Comparison of ENCODE assay signal across 2 cellular contexts in the genomic region with DNA sequence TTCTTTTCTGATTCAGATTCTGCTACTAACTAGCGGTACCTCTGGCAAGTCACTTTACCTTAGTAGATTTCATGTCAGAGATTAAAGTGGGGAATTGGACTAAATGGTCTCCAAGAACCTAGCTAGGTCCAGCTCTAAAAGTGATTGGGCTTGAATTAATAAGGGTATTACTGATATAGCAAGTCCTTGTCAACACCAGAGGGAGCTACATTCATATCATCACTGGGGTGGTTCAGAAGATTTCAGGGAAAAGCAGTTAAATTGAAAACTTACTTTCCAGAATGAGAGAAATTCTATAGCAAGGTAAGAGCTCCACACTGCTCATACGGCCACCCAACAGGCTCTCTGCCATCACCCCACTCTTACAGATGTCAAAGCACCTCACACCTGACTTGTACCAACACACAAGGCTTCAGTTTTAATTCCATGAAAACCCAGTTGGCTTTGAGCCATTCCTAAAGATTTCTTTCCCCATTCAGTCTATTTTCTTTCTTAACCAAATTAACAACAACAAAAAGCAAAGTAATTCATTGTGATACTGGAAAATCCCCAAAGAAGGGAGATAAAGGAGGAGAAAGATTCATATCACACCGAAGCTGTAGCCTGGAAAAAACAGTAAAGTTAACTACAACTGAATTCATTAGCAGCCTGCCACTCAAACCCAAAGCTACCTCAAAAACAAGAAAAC.
A peak's percentile ranks its signal among the peaks of the same experiment; 100 is the strongest.
TF ChIP-seq lines count a peak whose summit lies in the region.

No MANE protein-coding gene starts in this region.

TF ChIP-seq in K562, 482 proteins besides CTCF, POLR2A, EP300 and RAD21 (continued from another document and continues in another):
- TF ChIP-seq, protein P1, sequence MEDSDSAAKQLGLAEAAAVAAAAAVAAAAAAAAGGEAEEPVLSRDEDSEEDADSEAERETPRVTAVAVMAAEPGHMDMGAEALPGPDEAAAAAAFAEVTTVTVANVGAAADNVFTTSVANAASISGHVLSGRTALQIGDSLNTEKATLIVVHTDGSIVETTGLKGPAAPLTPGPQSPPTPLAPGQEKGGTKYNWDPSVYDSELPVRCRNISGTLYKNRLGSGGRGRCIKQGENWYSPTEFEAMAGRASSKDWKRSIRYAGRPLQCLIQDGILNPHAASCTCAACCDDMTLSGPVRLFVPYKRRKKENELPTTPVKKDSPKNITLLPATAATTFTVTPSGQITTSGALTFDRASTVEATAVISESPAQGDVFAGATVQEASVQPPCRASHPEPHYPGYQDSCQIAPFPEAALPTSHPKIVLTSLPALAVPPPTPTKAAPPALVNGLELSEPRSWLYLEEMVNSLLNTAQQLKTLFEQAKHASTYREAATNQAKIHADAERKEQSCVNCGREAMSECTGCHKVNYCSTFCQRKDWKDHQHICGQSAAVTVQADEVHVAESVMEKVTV (CRISPR knock-in tag; IDR thresholded peaks at IDR 0.05), result peak; percentile 65
- TF ChIP-seq BCL6 (CRISPR knock-in tag; IDR thresholded peaks at IDR 0.05), result no peak
- TF ChIP-seq PPARD (CRISPR knock-in tag; IDR thresholded peaks at IDR 0.05), result no peak
- no peak for TF ChIP-seq C11orf30 (IDR thresholded peaks at IDR 0.05; ENCODE audit: low read depth)
- TF ChIP-seq NFIC (IDR thresholded peaks at IDR 0.05), result peak; percentile 50
- TF ChIP-seq, protein P2, sequence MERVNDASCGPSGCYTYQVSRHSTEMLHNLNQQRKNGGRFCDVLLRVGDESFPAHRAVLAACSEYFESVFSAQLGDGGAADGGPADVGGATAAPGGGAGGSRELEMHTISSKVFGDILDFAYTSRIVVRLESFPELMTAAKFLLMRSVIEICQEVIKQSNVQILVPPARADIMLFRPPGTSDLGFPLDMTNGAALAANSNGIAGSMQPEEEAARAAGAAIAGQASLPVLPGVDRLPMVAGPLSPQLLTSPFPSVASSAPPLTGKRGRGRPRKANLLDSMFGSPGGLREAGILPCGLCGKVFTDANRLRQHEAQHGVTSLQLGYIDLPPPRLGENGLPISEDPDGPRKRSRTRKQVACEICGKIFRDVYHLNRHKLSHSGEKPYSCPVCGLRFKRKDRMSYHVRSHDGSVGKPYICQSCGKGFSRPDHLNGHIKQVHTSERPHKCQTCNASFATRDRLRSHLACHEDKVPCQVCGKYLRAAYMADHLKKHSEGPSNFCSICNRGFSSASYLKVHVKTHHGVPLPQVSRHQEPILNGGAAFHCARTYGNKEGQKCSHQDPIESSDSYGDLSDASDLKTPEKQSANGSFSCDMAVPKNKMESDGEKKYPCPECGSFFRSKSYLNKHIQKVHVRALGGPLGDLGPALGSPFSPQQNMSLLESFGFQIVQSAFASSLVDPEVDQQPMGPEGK (CRISPR knock-in tag; IDR thresholded peaks at IDR 0.05; ENCODE audit: borderline replicate concordance), result no peak
- TF ChIP-seq SMC3 (conservative IDR thresholded peaks at IDR 0.05; ENCODE audit: insufficient read depth, low read depth, low read length), result peak; percentile 73
- TF ChIP-seq, protein P3, sequence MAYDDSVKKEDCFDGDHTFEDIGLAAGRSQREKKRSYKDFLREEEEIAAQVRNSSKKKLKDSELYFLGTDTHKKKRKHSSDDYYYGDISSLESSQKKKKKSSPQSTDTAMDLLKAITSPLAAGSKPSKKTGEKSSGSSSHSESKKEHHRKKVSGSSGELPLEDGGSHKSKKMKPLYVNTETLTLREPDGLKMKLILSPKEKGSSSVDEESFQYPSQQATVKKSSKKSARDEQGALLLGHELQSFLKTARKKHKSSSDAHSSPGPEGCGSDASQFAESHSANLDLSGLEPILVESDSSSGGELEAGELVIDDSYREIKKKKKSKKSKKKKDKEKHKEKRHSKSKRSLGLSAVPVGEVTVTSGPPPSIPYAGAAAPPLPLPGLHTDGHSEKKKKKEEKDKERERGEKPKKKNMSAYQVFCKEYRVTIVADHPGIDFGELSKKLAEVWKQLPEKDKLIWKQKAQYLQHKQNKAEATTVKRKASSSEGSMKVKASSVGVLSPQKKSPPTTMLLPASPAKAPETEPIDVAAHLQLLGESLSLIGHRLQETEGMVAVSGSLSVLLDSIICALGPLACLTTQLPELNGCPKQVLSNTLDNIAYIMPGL (CRISPR knock-in tag; IDR thresholded peaks at IDR 0.05), result no peak
- TF ChIP-seq GATA2 (CRISPR knock-in tag; IDR thresholded peaks at IDR 0.05), result no peak
- peak; percentile 23; the same call in 1 of the 2 replicates for TF ChIP-seq ZNF384 (IDR thresholded peaks at IDR 0.05; ENCODE audit: low read depth, low read length)
- no peak for TF ChIP-seq NELFE (IDR thresholded peaks at IDR 0.05; ENCODE audit: insufficient read depth, insufficient read length)
- TF ChIP-seq KAT8 (IDR thresholded peaks at IDR 0.05; ENCODE audit: low read depth), result no peak
- TF ChIP-seq, protein P4, sequence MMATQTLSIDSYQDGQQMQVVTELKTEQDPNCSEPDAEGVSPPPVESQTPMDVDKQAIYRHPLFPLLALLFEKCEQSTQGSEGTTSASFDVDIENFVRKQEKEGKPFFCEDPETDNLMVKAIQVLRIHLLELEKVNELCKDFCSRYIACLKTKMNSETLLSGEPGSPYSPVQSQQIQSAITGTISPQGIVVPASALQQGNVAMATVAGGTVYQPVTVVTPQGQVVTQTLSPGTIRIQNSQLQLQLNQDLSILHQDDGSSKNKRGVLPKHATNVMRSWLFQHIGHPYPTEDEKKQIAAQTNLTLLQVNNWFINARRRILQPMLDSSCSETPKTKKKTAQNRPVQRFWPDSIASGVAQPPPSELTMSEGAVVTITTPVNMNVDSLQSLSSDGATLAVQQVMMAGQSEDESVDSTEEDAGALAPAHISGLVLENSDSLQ (IDR thresholded peaks at IDR 0.05), result peak; percentile 87
- no peak for TF ChIP-seq ZNF445 (CRISPR knock-in tag; IDR thresholded peaks at IDR 0.05; ENCODE audit: low read depth)
- no peak for TF ChIP-seq CC2D1A (IDR thresholded peaks at IDR 0.05)
- no peak for TF ChIP-seq LCOR (CRISPR knock-in tag; IDR thresholded peaks at IDR 0.05)
- no peak for TF ChIP-seq FOXM1 (IDR thresholded peaks at IDR 0.05; ENCODE audit: low read depth)
- TF ChIP-seq FOXM1 (CRISPR knock-in tag; IDR thresholded peaks at IDR 0.05; ENCODE audit: low read depth), result no peak
- TF ChIP-seq ZNF57 (CRISPR knock-in tag; IDR thresholded peaks at IDR 0.05), result no peak
- TF ChIP-seq, protein P5, sequence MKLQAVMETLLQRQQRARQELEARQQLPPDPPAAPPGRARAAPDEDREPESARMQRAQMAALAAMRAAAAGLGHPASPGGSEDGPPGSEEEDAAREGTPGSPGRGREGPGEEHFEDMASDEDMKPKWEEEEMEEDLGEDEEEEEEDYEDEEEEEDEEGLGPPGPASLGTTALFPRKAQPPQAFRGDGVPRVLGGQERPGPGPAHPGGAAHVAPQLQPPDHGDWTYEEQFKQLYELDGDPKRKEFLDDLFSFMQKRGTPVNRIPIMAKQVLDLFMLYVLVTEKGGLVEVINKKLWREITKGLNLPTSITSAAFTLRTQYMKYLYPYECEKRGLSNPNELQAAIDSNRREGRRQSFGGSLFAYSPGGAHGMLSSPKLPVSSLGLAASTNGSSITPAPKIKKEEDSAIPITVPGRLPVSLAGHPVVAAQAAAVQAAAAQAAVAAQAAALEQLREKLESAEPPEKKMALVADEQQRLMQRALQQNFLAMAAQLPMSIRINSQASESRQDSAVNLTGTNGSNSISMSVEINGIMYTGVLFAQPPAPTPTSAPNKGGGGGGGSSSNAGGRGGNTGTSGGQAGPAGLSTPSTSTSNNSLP (IDR thresholded peaks at IDR 0.05; ENCODE audit: borderline replicate concordance, low read depth, low read length), result peak; percentile 95
- 0 out of 2 replicates have a peak, but pooled peaks have one; percentile 12 for TF ChIP-seq CXXC5 (CRISPR knock-in tag; IDR thresholded peaks at IDR 0.05)
- TF ChIP-seq, protein P6, sequence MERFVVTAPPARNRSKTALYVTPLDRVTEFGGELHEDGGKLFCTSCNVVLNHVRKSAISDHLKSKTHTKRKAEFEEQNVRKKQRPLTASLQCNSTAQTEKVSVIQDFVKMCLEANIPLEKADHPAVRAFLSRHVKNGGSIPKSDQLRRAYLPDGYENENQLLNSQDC (CRISPR knock-in tag; IDR thresholded peaks at IDR 0.05), result no peak
- TF ChIP-seq CBFA2T3 (IDR thresholded peaks at IDR 0.05), result no peak

TF ChIP-seq in liver, 16 proteins besides CTCF, POLR2A, EP300 and RAD21 (continued from another document):
- TF ChIP-seq, protein P7, sequence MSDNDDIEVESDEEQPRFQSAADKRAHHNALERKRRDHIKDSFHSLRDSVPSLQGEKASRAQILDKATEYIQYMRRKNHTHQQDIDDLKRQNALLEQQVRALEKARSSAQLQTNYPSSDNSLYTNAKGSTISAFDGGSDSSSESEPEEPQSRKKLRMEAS (IDR thresholded peaks at IDR 0.05), result no peak
- TF ChIP-seq, protein P8, sequence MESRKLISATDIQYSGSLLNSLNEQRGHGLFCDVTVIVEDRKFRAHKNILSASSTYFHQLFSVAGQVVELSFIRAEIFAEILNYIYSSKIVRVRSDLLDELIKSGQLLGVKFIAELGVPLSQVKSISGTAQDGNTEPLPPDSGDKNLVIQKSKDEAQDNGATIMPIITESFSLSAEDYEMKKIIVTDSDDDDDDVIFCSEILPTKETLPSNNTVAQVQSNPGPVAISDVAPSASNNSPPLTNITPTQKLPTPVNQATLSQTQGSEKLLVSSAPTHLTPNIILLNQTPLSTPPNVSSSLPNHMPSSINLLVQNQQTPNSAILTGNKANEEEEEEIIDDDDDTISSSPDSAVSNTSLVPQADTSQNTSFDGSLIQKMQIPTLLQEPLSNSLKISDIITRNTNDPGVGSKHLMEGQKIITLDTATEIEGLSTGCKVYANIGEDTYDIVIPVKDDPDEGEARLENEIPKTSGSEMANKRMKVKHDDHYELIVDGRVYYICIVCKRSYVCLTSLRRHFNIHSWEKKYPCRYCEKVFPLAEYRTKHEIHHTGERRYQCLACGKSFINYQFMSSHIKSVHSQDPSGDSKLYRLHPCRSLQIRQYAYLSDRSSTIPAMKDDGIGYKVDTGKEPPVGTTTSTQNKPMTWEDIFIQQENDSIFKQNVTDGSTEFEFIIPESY (IDR thresholded peaks at IDR 0.05), result no peak
- TF ChIP-seq TAF1 (conservative IDR thresholded peaks at IDR 0.05), result no peak
TF ChIP-seq in liver: peak in this region for 0.
